Comparison of ENCODE assay signal across 9 cellular contexts in the genomic region with DNA sequence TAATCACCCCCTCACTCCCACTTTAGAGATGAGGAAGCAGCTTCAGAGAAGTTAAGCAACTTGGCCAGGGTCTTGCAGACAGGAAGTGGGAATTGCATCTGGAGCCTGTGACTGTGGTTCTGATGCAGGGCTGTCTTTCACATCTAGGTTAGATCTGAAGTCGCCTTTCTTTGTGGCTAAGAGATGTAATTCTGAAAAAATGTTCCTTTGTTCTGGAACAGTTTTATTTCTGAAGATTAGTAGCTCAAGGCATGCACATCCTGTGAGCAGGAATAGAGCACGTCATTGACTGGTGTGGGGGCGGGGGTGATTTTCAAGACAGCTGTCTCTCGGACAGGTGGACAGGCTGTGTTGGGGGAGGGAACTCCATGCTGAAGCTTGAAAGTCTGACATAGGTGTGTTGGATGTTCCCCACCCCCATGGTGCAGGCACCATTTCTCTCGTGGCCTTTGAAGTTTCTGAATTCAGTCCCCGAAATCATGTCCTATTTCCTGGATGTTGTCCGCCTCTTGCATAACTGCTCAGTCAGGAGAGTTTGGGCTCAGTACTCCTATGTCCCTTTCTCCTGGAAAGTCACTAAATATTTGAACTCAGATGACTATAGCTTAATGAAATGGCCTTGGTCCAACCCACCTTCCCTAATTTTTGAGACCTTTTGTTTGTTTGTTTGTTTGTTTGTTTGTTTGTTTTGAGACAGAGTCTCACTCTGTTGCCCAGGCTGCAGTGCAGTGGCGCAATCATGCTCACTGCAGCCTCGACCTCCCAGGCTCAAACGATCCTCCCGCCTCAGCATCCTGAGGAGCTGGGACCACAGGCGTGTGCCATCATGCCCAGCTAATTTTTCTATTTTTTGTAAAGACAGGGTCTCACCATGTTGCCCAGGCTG. TPM values are rescaled to one million over a fixed set of nuclear protein-coding genes. Genes with fewer than 3 reads are reported as not detected.
A peak's percentile ranks its signal among the peaks of the same experiment; 100 is the strongest.
DNase-seq lines count a peak whose midpoint lies in the region; ATAC-seq lines count a peak whose summit lies in the region.
"Had no signal": no experiment of that assay in that cellular context is flagged by ENCODE, and none has a peak within 500 bp of the region (broad histone marks: within the 10 kb centered on the region; RNA-seq: fewer than 3 reads in every experiment).

No MANE protein-coding gene starts in this region.

- H3K27me3 Mint-ChIP-seq in T-helper 17 cell: peaks cover 12% of the 10 kb centered on the region
- H3K27me3 Mint-ChIP-seq: activated naive CD8-positive, alpha-beta T cell had no signal

- H3K9me3 ChIP-seq in T-helper 17 cell (ENCODE audit: control insufficient read depth, low read length, poor library complexity, severe bottlenecking): no peaks in the 10 kb centered on the region

- peak; percentile 78 to 87 for ATAC-seq in activated naive CD4-positive, alpha-beta T cell treated with anti-CD3 and anti-CD28 coated beads, Interleukin-2, amount 50 U/mL, for 72 hours
- ATAC-seq in T-helper 17 cell (no peak), Right ventricle myocardium superior (ENCODE audit: poor library complexity) (peak; percentile 60), esophagus mucosa (no peak)
- ATAC-seq in stimulated activated naive CD8-positive, alpha-beta T cell treated with anti-CD3 and anti-CD28 coated beads, Interleukin-15, Interleukin-2, amounts not matched to agents 100 U/mL and 50 U/mL, for 24 hours: peak; percentile 39

- no peak for DNase-seq in activated naive CD4-positive, alpha-beta T cell treated with anti-CD3 and anti-CD28 coated beads, Interleukin-2, amount 50 U/mL, for 72 hours (ENCODE audit: low spot score in 2 of 2)
- DNase-seq in activated naive CD4-positive, alpha-beta T cell treated with anti-CD3 and anti-CD28 coated beads, Interleukin-2, amount 50 U/mL, for 16 hours: no peak
- DNase-seq in T-helper 17 cell (no peak), Right ventricle myocardium superior (no peak), NCI-H82 treated with DMSO at 0.1 percent for 48 hours (lab: John Stamatoyannopoulos, UW; ENCODE audit: unreplicated experiment) (no peak), iPS-NIHi7 (ENCODE audit: extremely low spot score) (no peak)
- DNase-seq in stimulated activated naive CD8-positive, alpha-beta T cell treated with anti-CD3 and anti-CD28 coated beads, Interleukin-15, Interleukin-2, amounts not matched to agents 100 U/mL and 50 U/mL, for 24 hours: peak; percentile 27

- peak overlapping the region; percentile 46 to 61 for H3K27ac Mint-ChIP-seq in activated naive CD4-positive, alpha-beta T cell treated with anti-CD3 and anti-CD28 coated beads, Interleukin-2, amount 50 U/mL, for 72 hours
- peak overlapping the region; percentile 74 for H3K27ac Mint-ChIP-seq in T-helper 17 cell
- H3K27ac Mint-ChIP-seq: activated naive CD8-positive, alpha-beta T cell had no signal

- H3K4me1 Mint-ChIP-seq in T-helper 17 cell: peaks cover 3% of the 10 kb centered on the region

- H3K36me3 Mint-ChIP-seq in activated naive CD4-positive, alpha-beta T cell treated with anti-CD3 and anti-CD28 coated beads, Interleukin-2, amount 50 U/mL, for 72 hours: no peaks in the 10 kb centered on the region
- H3K36me3 Mint-ChIP-seq in T-helper 17 cell (ENCODE audit: low read depth): no peaks in the 10 kb centered on the region
- H3K36me3 Mint-ChIP-seq: activated naive CD8-positive, alpha-beta T cell had no signal

- intact Hi-C loops in Right ventricle myocardium superior (cut with DNase I): no loop called here

- H3K9me3 Mint-ChIP-seq in activated naive CD4-positive, alpha-beta T cell treated with anti-CD3 and anti-CD28 coated beads, Interleukin-2, amount 50 U/mL, for 72 hours: no peaks in the 10 kb centered on the region

- no peak overlapping the region for H3K4me3 Mint-ChIP-seq in T-helper 17 cell
- H3K4me3 Mint-ChIP-seq: activated naive CD8-positive, alpha-beta T cell had no signal

RNA-seq across cellular contexts. Expression of a gene that starts 21.0 kb away (rescaled TPM):
- total RNA-seq in activated naive CD4-positive, alpha-beta T cell treated with anti-CD3 and anti-CD28 coated beads, Interleukin-2, amount 50 U/mL, for 72 hours: 100 to 1,000 TPM; 146 to 175 TPM
- total RNA-seq in T-helper 17 cell: 100 to 1,000 TPM; 225 to 255 TPM
- total RNA-seq in Right ventricle myocardium superior: 105 TPM
- total RNA-seq in esophagus mucosa: 63.9 TPM

RNA-seq across cellular contexts. Expression of a gene that starts 45.9 kb away (rescaled TPM):
- not detected for total RNA-seq in activated naive CD4-positive, alpha-beta T cell treated with anti-CD3 and anti-CD28 coated beads, Interleukin-2, amount 50 U/mL, for 72 hours
- total RNA-seq in T-helper 17 cell (not detected), Right ventricle myocardium superior (not detected), esophagus mucosa (not detected)

RNA-seq across cellular contexts. Expression of a gene that starts 50.9 kb away (rescaled TPM):
- not detected for total RNA-seq in activated naive CD4-positive, alpha-beta T cell treated with anti-CD3 and anti-CD28 coated beads, Interleukin-2, amount 50 U/mL, for 72 hours
- 1 to 10 TPM in 1 of 2 donors, not detected in 1; 2.3 TPM for total RNA-seq in T-helper 17 cell
- total RNA-seq in Right ventricle myocardium superior: 0.24 TPM
- total RNA-seq in esophagus mucosa: not detected

Comparison
In these comparisons a context has a peak if more than half of its experiments do, and no peak if none do; other contexts are left out.
1. ATAC-seq: peak in activated naive CD4-positive, alpha-beta T cell treated with anti-CD3 and anti-CD28 coated beads, Interleukin-2, amount 50 U/mL, for 72 hours (2 of 2), Right ventricle myocardium superior (single experiment) and stimulated activated naive CD8-positive, alpha-beta T cell treated with anti-CD3 and anti-CD28 coated beads, Interleukin-15, Interleukin-2, amounts not matched to agents 100 U/mL and 50 U/mL, for 24 hours (single experiment); none in T-helper 17 cell (single experiment) and esophagus mucosa (single experiment).